In genomic region chr12:62466596-62467411, GRCh38 we compare ENCODE assay signal across 8 cellular contexts. TPM values are rescaled to one million over a fixed set of nuclear protein-coding genes. Genes with fewer than 3 reads are reported as not detected.
DNase-seq lines count a peak whose midpoint lies in the region; ATAC-seq, FAIRE-seq and TF ChIP-seq lines count a peak whose summit lies in the region.

TSS of gene MON2 (plus strand) at chr12:62466826. CDS start at chr12:62467208, 382 bp downstream.

- H3K79me2 ChIP-seq in OCI-LY3 (ENCODE audit: low read length), result peaks cover 47% of the 10 kb centered on the region
- peaks cover 45% of the 10 kb centered on the region for H3K79me2 ChIP-seq in endothelial cell of umbilical vein (ENCODE audit: control insufficient read depth, insufficient read depth, low read length)

- dilution Hi-C loops in endothelial cell of umbilical vein (cut with MboI; ENCODE audit: extremely low pct_ligation_motif_present, low sequenced_read_pairs), result no loop called here

- H3K27ac ChIP-seq in HUES6 (ENCODE audit: low read depth, low read length) (peak within 1 kb of the TSS; percentile 77), OCI-LY3 (ENCODE audit: low read length) (peak within 1 kb of the TSS; percentile 73), endothelial cell of umbilical vein (ENCODE audit: insufficient read depth, low read depth, low read length) (peak within 1 kb of the TSS; percentile 92)

- H3K27me3 ChIP-seq in HUES6 (ENCODE audit: control insufficient read depth, insufficient read depth, low read length) (no peaks in the 10 kb centered on the region), OCI-LY3 (ENCODE audit: low read depth, low read length) (no peaks in the 10 kb centered on the region), endothelial cell of umbilical vein (ENCODE audit: control insufficient read depth in 2 of 2, insufficient read depth in 2 of 2, low read length in 2 of 2) (peaks cover 0 to 2% of the 10 kb centered on the region in 2 experiments), mononuclear cell (ENCODE audit: insufficient read depth, low read length) (no peaks in the 10 kb centered on the region)

- no peaks in the 10 kb centered on the region for H3K9me1 ChIP-seq in endothelial cell of umbilical vein (replicated peaks; ENCODE audit: control insufficient read depth, extremely low read depth, insufficient read depth, low read length)

- POLR2A ChIA-PET in endothelial cell of umbilical vein (lab: Charles Lee), result no interaction called here

- H3K9me3 ChIP-seq in HUES6 (ENCODE audit: control insufficient read depth, insufficient read depth, low read depth, low read length), result peaks cover 7% of the 10 kb centered on the region
- H3K9me3 ChIP-seq in OCI-LY3 (ENCODE audit: insufficient read depth, low read length), result no peaks in the 10 kb centered on the region
- no peaks in the 10 kb centered on the region for H3K9me3 ChIP-seq in endothelial cell of umbilical vein (replicated peaks; ENCODE audit: control insufficient read depth, insufficient read depth, low read length)
- H3K9me3 ChIP-seq in mononuclear cell (ENCODE audit: low read depth, low read length), result no peaks in the 10 kb centered on the region

- peak; percentile 92 for TF ChIP-seq POLR2A in endothelial cell of umbilical vein (IDR thresholded peaks at IDR 0.05; ENCODE audit: low read depth, low read length)

- peak; percentile 81 for FAIRE-seq in endothelial cell of umbilical vein (lab: Jason Lieb, UNC)

- CTCF ChIA-PET in endothelial cell of umbilical vein (lab: Charles Lee), result interaction anchor here (0.7 to 3.3 kb wide), 12 partner anchors 9 to 346 kb away, joined by 3 to 18 read pairs (median 4); no protein-coding TSS in a partner anchor

- intact Hi-C loops in endothelial cell of umbilical vein (cut with micrococcal nuclease), result loop anchor here (1.0 to 10.0 kb wide), 4 partner anchors 29 to 328 kb away; no protein-coding TSS in a partner anchor

- BruUV-seq in endothelial cell of umbilical vein (replicated peaks; lab: Mats Ljungman, UMichigan), result no TSS peak

- no peaks in the 10 kb centered on the region for H3K4me1 ChIP-seq in HUES6 (ENCODE audit: control insufficient read depth, insufficient read depth, low read length)
- peaks cover 13% of the 10 kb centered on the region for H3K4me1 ChIP-seq in OCI-LY3 (ENCODE audit: low read length)
- peaks cover 9% of the 10 kb centered on the region for H3K4me1 ChIP-seq in endothelial cell of umbilical vein (ENCODE audit: control insufficient read depth, extremely low read depth, insufficient read depth, low read length)
- peaks cover 28% of the 10 kb centered on the region for H3K4me1 ChIP-seq in mononuclear cell (ENCODE audit: insufficient read depth, low read length)

- TF ChIP-seq CTCF in OCI-LY3 (IDR thresholded peaks at IDR 0.05; ENCODE audit: low read depth, low read length), result no peak
- no peak for TF ChIP-seq CTCF in endothelial cell of umbilical vein (IDR thresholded peaks at IDR 0.05; ENCODE audit: extremely low read depth in 1 of 2, insufficient read depth in 1 of 2, low read depth in 1 of 2, low read length in 2 of 2)

- DNase-seq in D341Med (ENCODE audit: low spot score) (peak; percentile 97), activated T-cell treated with anti-CD3 and anti-CD28 coated beads for 1 hour (ENCODE audit: low read depth) (peak; percentile 74), endothelial cell of umbilical vein (ENCODE audit: low read depth, low spot score) (peak; percentile 89)
- peak; percentile 79 to 80 for DNase-seq in stimulated activated CD8-positive, alpha-beta memory T cell treated with anti-CD3 and anti-CD28 coated beads, Interleukin-2, amount 100 ng/mL, for 48 hours (ENCODE audit: low read depth in 2 of 2)

- H2AFZ ChIP-seq in OCI-LY3 (ENCODE audit: low read depth, low read length) (peak within 1 kb of the TSS; percentile 99), endothelial cell of umbilical vein (ENCODE audit: low read depth, low read length) (peak within 1 kb of the TSS; percentile 91)

- H3K4me3 ChIP-seq in HUES6 (ENCODE audit: low read depth, low read length) (peak within 1 kb of the TSS; percentile 94), OCI-LY3 (ENCODE audit: low read length) (peak within 1 kb of the TSS; percentile 94), endothelial cell of umbilical vein (replicated peaks in 1 of 3; ENCODE audit: insufficient read depth in 1 of 3, low read depth in 1 of 3, low read length in 3 of 3) (peak within 1 kb of the TSS; percentile 83 to 90 (median 88)), mononuclear cell (ENCODE audit: low read length) (peak within 1 kb of the TSS; percentile 72)

- H3K9ac ChIP-seq in HUES6 (ENCODE audit: low read length) (peak within 1 kb of the TSS; percentile 87), OCI-LY3 (ENCODE audit: low read length) (peak within 1 kb of the TSS; percentile 95), endothelial cell of umbilical vein (replicated peaks; ENCODE audit: extremely low read depth, insufficient read depth, low read length) (peak within 1 kb of the TSS; percentile 95)

- ATAC-seq in GM21447 (IDR thresholded peaks at IDR 0.05; ENCODE audit: unreplicated experiment), result peak; percentile 97

- peak within 1 kb of the TSS; percentile 97 for H3K4me2 ChIP-seq in OCI-LY3 (ENCODE audit: low read length)
- H3K4me2 ChIP-seq in endothelial cell of umbilical vein (ENCODE audit: insufficient read depth, low read length), result peak within 1 kb of the TSS; percentile 95

- H3K36me3 ChIP-seq in HUES6 (ENCODE audit: control insufficient read depth, insufficient read depth, low read length) (no peaks in the 10 kb centered on the region), OCI-LY3 (replicated peaks; ENCODE audit: low read depth, low read length) (peaks cover 6% of the 10 kb centered on the region), endothelial cell of umbilical vein (ENCODE audit: control insufficient read depth in 2 of 2, extremely low read depth in 1 of 2, insufficient read depth in 2 of 2, low read length in 2 of 2) (no peaks in the 10 kb centered on the region)

- H4K20me1 ChIP-seq in OCI-LY3 (ENCODE audit: insufficient read depth, low read length), result peaks cover 3% of the 10 kb centered on the region; the same call in 1 of the 2 replicates
- no peaks in the 10 kb centered on the region for H4K20me1 ChIP-seq in endothelial cell of umbilical vein (replicated peaks; ENCODE audit: control insufficient read depth, extremely low read depth, insufficient read depth, low read length)

TF ChIP-seq in endothelial cell of umbilical vein, 7 proteins besides CTCF, POLR2A, EP300 and RAD21:
- no peak for TF ChIP-seq MAX (IDR thresholded peaks at IDR 0.05; ENCODE audit: insufficient read depth, insufficient read length)
- TF ChIP-seq FOS (IDR thresholded peaks at IDR 0.05; ENCODE audit: borderline replicate concordance, insufficient read depth, low read length), result peak; percentile 47
- no peak for TF ChIP-seq JUN (IDR thresholded peaks at IDR 0.05; ENCODE audit: borderline replicate concordance, insufficient read depth, insufficient read length, low read depth)
- TF ChIP-seq POLR2AphosphoS5 (IDR thresholded peaks at IDR 0.05; ENCODE audit: insufficient read depth, low read depth, low read length), result peak; percentile 95

RNA-seq across cellular contexts. Expression of gene MON2, which starts in this region (rescaled TPM):
- total RNA-seq in endothelial cell of umbilical vein (41.8 and 43.0 TPM in 2 replicates), mononuclear cell (65.3 TPM)
- 3.8 and 8.9 TPM in 2 replicates for polyA plus RNA-seq in endothelial cell of umbilical vein
- 6.4 and 6.5 TPM in 2 replicates for polyA plus RNA-seq in endothelial cell of umbilical vein (2011; cell fraction: cytosol; rRNA removed)
- polyA plus RNA-seq in endothelial cell of umbilical vein (2011; cell fraction: nucleus; rRNA removed), result 58.6 and 61.7 TPM in 2 replicates
- 21.2 and 23.9 TPM in 2 replicates for polyA plus RNA-seq in endothelial cell of umbilical vein (2012)
- 33.2 and 34.6 TPM in 2 replicates for polyA minus RNA-seq in endothelial cell of umbilical vein
- 10.2 TPM for polyA minus RNA-seq in endothelial cell of umbilical vein (2011; cell fraction: cytosol; rRNA and poly(A)+ RNA removed)
- 105 and 167 TPM in 2 replicates for polyA minus RNA-seq in endothelial cell of umbilical vein (2011; cell fraction: nucleus; rRNA and poly(A)+ RNA removed)

Comparison
In these comparisons a context has a peak if more than half of its experiments do, and no peak if none do; other contexts are left out.
1. Peak in every context shown above with its lines: DNase-seq, ATAC-seq, H3K4me3 ChIP-seq and H3K27ac ChIP-seq.